ENCODE assay signal across 6 cellular contexts in the genomic region with DNA sequence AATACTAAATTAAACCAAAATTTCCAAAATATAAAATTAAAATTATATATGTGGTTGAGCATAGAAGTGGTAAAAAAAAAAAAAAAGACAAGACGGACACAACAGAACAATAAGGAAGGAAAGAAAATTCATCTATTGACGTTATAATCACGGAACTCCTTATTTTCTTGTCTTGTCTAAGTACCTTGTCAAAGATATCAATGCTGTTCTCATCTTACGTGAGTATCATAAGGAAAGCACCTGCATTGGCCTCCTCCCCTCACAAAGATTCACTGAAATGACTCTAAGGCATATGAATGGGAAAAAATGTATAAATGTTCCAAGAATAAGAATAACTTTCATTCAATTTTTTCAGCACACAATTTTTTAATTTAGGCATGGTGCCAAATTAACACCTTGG.
"Had no signal": no experiment of that assay in that cellular context is flagged by ENCODE, and none has a peak within 500 bp of the region (broad histone marks: within the 10 kb centered on the region; RNA-seq: fewer than 3 reads in every experiment).

No MANE protein-coding gene starts in this region.

- H3K27ac ChIP-seq: GM23248, HL-60 had no signal

- H3K36me3 ChIP-seq: HAP-1 had no signal

- DNase-seq: GM23248, GOT3, H7, HFFc6 had no signal

- H3K4me1 ChIP-seq: HAP-1 had no signal

- H3K9me3 ChIP-seq: HAP-1 had no signal

- H2AFZ ChIP-seq: GM23248 had no signal

- H3K9ac ChIP-seq: GM23248 had no signal

- H3K4me3 ChIP-seq: GM23248, HAP-1 had no signal
